ENCODE assay signal across 20 cellular contexts in the genomic region with DNA sequence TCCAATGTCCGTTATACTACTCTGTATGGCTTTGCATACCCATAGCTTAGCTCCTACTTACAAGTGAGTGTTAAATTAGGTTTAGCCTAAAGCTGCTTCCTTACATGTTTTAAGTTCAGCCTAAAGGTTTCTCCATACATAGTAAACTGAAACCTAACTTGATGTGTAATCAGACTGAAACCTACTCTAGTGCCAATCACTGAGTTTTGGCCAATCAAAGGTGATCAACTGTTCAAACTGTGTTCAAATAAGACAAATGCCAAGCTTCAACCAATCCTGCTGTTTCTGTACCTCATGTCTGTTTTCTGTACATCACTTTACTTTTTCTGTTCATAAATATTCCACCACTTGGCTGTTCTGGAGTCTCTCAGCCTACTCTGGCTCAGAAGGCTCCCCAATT. TPM values are rescaled to one million over a fixed set of nuclear protein-coding genes. Genes with fewer than 3 reads are reported as not detected.
DNase-seq lines count a peak whose midpoint lies in the region; ATAC-seq, FAIRE-seq and TF ChIP-seq lines count a peak whose summit lies in the region.
"Had no signal": no experiment of that assay in that cellular context is flagged by ENCODE, and none has a peak within 500 bp of the region (broad histone marks: within the 10 kb centered on the region; RNA-seq: fewer than 3 reads in every experiment).

No MANE protein-coding gene starts in this region.

- no peak overlapping the region for H3K27ac ChIP-seq in HEK293 (ENCODE audit: extremely low read depth, low read depth, low read length)
- H3K27ac ChIP-seq: BLaER1 treated with 17β-estradiol and CSF1 and Interleukin-3, amounts not matched to agents 10 nM and 100 nM; HL-60; RWPE1; SJCRH30 had no signal

- POLR2A ChIA-PET in activated CD8-positive, alpha-beta T cell treated with anti-CD3 and anti-CD28 coated beads for 36 hours (lab: Charles Lee): interaction anchor here (0.6 to 25.7 kb wide), 3 partner anchors 11 to 84 kb away, joined by 3 to 852 read pairs (median 15); partner anchors contain the start of genes BRD2 and HLA-DMA
- POLR2A ChIA-PET in activated CD8-positive, alpha-beta T cell treated with anti-CD3 and anti-CD28 coated beads, Interleukin-2, amount 10 ng/mL, durations not matched to agents 7 days and 5 days (lab: Charles Lee): interaction anchor here (0.6 to 14.3 kb wide), 2 partner anchors 18 to 1015 kb away, joined by 3 to 263 read pairs; partner anchors contain the start of gene BRD2
- POLR2A ChIA-PET in HEK293 (lab: Yijun Ruan, JAX): interaction anchor here (1.7 to 3.4 kb wide), 2 partner anchors 18 to 56 kb away, joined by 4 to 22 read pairs; no protein-coding TSS in a partner anchor

- H3K4me3 Mint-ChIP-seq in activated CD8-positive, alpha-beta T cell treated with anti-CD3 and anti-CD28 coated beads for 36 hours: no peak overlapping the region
- H3K4me3 Mint-ChIP-seq in activated CD8-positive, alpha-beta T cell treated with anti-CD3 and anti-CD28 coated beads, Interleukin-2, amount 10 ng/mL, durations not matched to agents 7 days and 5 days: no peak overlapping the region
- H3K4me3 Mint-ChIP-seq: H9 had no signal

- DNase-seq in activated CD8-positive, alpha-beta T cell treated with anti-CD3 and anti-CD28 coated beads for 36 hours: no peak
- no peak for DNase-seq in activated CD8-positive, alpha-beta T cell treated with anti-CD3 and anti-CD28 coated beads, Interleukin-2, amount 10 ng/mL, durations not matched to agents 7 days and 5 days
- DNase-seq in bronchial epithelial cell (ENCODE audit: low read depth) (peak; percentile 39), globus pallidus (ENCODE audit: low spot score) (no peak), cerebellar nuclear complex (lab: John Stamatoyannopoulos, UW) (no peak)
- DNase-seq: DND-41, GDM1, H9, KBM-7, NCI-H1436, NCI-H2029, NCI-H2171, NCI-H446 treated with DMSO at 0.1 percent for 48 hours, SJCRH30 had no signal

- peaks cover 11% of the 10 kb centered on the region for H3K4me1 Mint-ChIP-seq in activated CD8-positive, alpha-beta T cell treated with anti-CD3 and anti-CD28 coated beads for 36 hours (ENCODE audit: low read depth)
- H3K4me1 Mint-ChIP-seq in activated CD8-positive, alpha-beta T cell treated with anti-CD3 and anti-CD28 coated beads, Interleukin-2, amount 10 ng/mL, durations not matched to agents 7 days and 5 days (ENCODE audit: low read depth): peaks cover 6% of the 10 kb centered on the region

- H3K9me3 ChIP-seq in HEK293 (ENCODE audit: control insufficient read depth, insufficient read depth, low read depth, low read length): no peaks in the 10 kb centered on the region
- H3K9me3 ChIP-seq: BLaER1 treated with 17β-estradiol and CSF1 and Interleukin-3, amounts not matched to agents 10 nM and 100 nM; SJCRH30 had no signal

- CTCF ChIA-PET in activated CD8-positive, alpha-beta T cell treated with anti-CD3 and anti-CD28 coated beads for 36 hours (lab: Charles Lee): interaction anchor here (0.8 to 14.8 kb wide), 7 partner anchors 21 to 151 kb away, joined by 3 to 364 read pairs (median 4); partner anchors contain the start of genes BRD2, HLA-DMB and TAP2
- CTCF ChIA-PET in activated CD8-positive, alpha-beta T cell treated with anti-CD3 and anti-CD28 coated beads, Interleukin-2, amount 10 ng/mL, durations not matched to agents 7 days and 5 days (lab: Charles Lee): interaction anchor here (0.8 to 13.4 kb wide), 13 partner anchors 11 to 430 kb away, joined by 3 to 240 read pairs (median 4); partner anchors contain the start of gene HLA-DMA
- CTCF ChIA-PET in HEK293 (lab: Yijun Ruan, JAX): interaction anchor here (0.6 to 11.4 kb wide), 12 partner anchors 9 to 159 kb away, joined by 3 to 250 read pairs (median 5); partner anchors contain the start of genes BRD2 and HLA-DMA

- H3K4me3 ChIP-seq in HEK293 (ENCODE audit: low read depth, low read length) (no peak overlapping the region), bronchial epithelial cell (ENCODE audit: low read depth, low read length) (no peak overlapping the region)
- H3K4me3 ChIP-seq: BLaER1 treated with 17β-estradiol and CSF1 and Interleukin-3, amounts not matched to agents 10 nM and 100 nM; SJCRH30 had no signal

- no peaks in the 10 kb centered on the region for H3K4me1 ChIP-seq in HEK293 (ENCODE audit: control insufficient read depth, insufficient read depth, low read length)
- H3K4me1 ChIP-seq: SJCRH30 had no signal

- H3K36me3 ChIP-seq in HEK293 (ENCODE audit: control insufficient read depth in 2 of 2, insufficient read depth in 1 of 2, low read length in 2 of 2) (no peaks in the 10 kb centered on the region), bronchial epithelial cell (ENCODE audit: control insufficient read depth, insufficient read depth, low read length) (no peaks in the 10 kb centered on the region)
- H3K36me3 ChIP-seq: BLaER1 treated with 17β-estradiol and CSF1 and Interleukin-3, amounts not matched to agents 10 nM and 100 nM; SJCRH30 had no signal

- H3K36me3 Mint-ChIP-seq in activated CD8-positive, alpha-beta T cell treated with anti-CD3 and anti-CD28 coated beads for 36 hours (ENCODE audit: low read depth): no peaks in the 10 kb centered on the region
- no peaks in the 10 kb centered on the region for H3K36me3 Mint-ChIP-seq in activated CD8-positive, alpha-beta T cell treated with anti-CD3 and anti-CD28 coated beads, Interleukin-2, amount 10 ng/mL, durations not matched to agents 7 days and 5 days (ENCODE audit: low read depth)

- H3K27me3 ChIP-seq in bronchial epithelial cell (ENCODE audit: control insufficient read depth, insufficient read depth, low read length): no peaks in the 10 kb centered on the region
- H3K27me3 ChIP-seq: BLaER1 treated with 17β-estradiol and CSF1 and Interleukin-3, amounts not matched to agents 10 nM and 100 nM had no signal

- H3K27me3 Mint-ChIP-seq in activated CD8-positive, alpha-beta T cell treated with anti-CD3 and anti-CD28 coated beads for 36 hours: no peaks in the 10 kb centered on the region
- peaks cover 21% of the 10 kb centered on the region for H3K27me3 Mint-ChIP-seq in activated CD8-positive, alpha-beta T cell treated with anti-CD3 and anti-CD28 coated beads, Interleukin-2, amount 10 ng/mL, durations not matched to agents 7 days and 5 days (ENCODE audit: low read depth)

- no peak overlapping the region for H3K27ac Mint-ChIP-seq in activated CD8-positive, alpha-beta T cell treated with anti-CD3 and anti-CD28 coated beads for 36 hours
- no peak overlapping the region for H3K27ac Mint-ChIP-seq in activated CD8-positive, alpha-beta T cell treated with anti-CD3 and anti-CD28 coated beads, Interleukin-2, amount 10 ng/mL, durations not matched to agents 7 days and 5 days
- H3K27ac Mint-ChIP-seq: H9 had no signal

- TF ChIP-seq CTCF in activated CD8-positive, alpha-beta T cell treated with anti-CD3 and anti-CD28 coated beads for 36 hours (IDR thresholded peaks at IDR 0.05): no peak
- no peak for TF ChIP-seq CTCF in HEK293 (tag by site-specific recombination; IDR thresholded peaks at IDR 0.05)
- TF ChIP-seq CTCF in bronchial epithelial cell (IDR thresholded peaks at IDR 0.05; ENCODE audit: insufficient read depth, low read length, severe bottlenecking): no peak

- H3K9me3 Mint-ChIP-seq in activated CD8-positive, alpha-beta T cell treated with anti-CD3 and anti-CD28 coated beads for 36 hours: no peaks in the 10 kb centered on the region
- no peaks in the 10 kb centered on the region for H3K9me3 Mint-ChIP-seq in activated CD8-positive, alpha-beta T cell treated with anti-CD3 and anti-CD28 coated beads, Interleukin-2, amount 10 ng/mL, durations not matched to agents 7 days and 5 days (ENCODE audit: insufficient read depth)
- H3K9me3 Mint-ChIP-seq: H9 had no signal

- no peak for FAIRE-seq in bronchial epithelial cell (lab: Jason Lieb, UNC)
- FAIRE-seq: A204.1, GM19239 had no signal

- intact Hi-C loops in activated CD8-positive, alpha-beta T cell treated with anti-CD3 and anti-CD28 coated beads for 36 hours (cut with micrococcal nuclease): no loop called here

- ATAC-seq in activated CD8-positive, alpha-beta T cell treated with anti-CD3 and anti-CD28 coated beads for 36 hours: peak; percentile 52
- no peak for ATAC-seq in activated CD8-positive, alpha-beta T cell treated with anti-CD3 and anti-CD28 coated beads, Interleukin-2, amount 10 ng/mL, durations not matched to agents 7 days and 5 days

TF ChIP-seq in HEK293, 187 proteins besides CTCF, POLR2A, EP300 and RAD21:
- TF ChIP-seq BCL6B (tag by site-specific recombination; IDR thresholded peaks at IDR 0.05) (no peak), ZNF621 (tag by site-specific recombination; IDR thresholded peaks at IDR 0.05) (no peak), SP2 (tag by site-specific recombination; IDR thresholded peaks at IDR 0.05) (0 out of 2 replicates have a peak, but pooled peaks have one; percentile 19)

RNA-seq across cellular contexts. Expression of gene HLA-DOA, which starts 20.0 kb away (rescaled TPM):
- 1 to 10 TPM; 6.4 to 8.1 TPM for total RNA-seq in activated CD8-positive, alpha-beta T cell treated with anti-CD3 and anti-CD28 coated beads for 36 hours
- total RNA-seq in activated CD8-positive, alpha-beta T cell treated with anti-CD3 and anti-CD28 coated beads, Interleukin-2, amount 10 ng/mL, durations not matched to agents 7 days and 5 days: 1 to 10 TPM; 3.3 to 4.2 TPM
- not detected in 2 replicates for total RNA-seq in bronchial epithelial cell

RNA-seq across cellular contexts. Expression of gene BRD2, which starts 21.0 kb away (rescaled TPM):
- 100 to 1,000 TPM; 219 to 235 TPM for total RNA-seq in activated CD8-positive, alpha-beta T cell treated with anti-CD3 and anti-CD28 coated beads for 36 hours
- 100 to 1,000 TPM; 299 to 313 TPM for total RNA-seq in activated CD8-positive, alpha-beta T cell treated with anti-CD3 and anti-CD28 coated beads, Interleukin-2, amount 10 ng/mL, durations not matched to agents 7 days and 5 days
- total RNA-seq in bronchial epithelial cell: 57.1 and 71.7 TPM in 2 replicates

RNA-seq across cellular contexts. Expression of gene HLA-DMA, which starts 36.5 kb away (rescaled TPM):
- total RNA-seq in activated CD8-positive, alpha-beta T cell treated with anti-CD3 and anti-CD28 coated beads for 36 hours: 10 to 100 TPM; 16.2 TPM
- 10 to 100 TPM; 28.6 to 30.5 TPM for total RNA-seq in activated CD8-positive, alpha-beta T cell treated with anti-CD3 and anti-CD28 coated beads, Interleukin-2, amount 10 ng/mL, durations not matched to agents 7 days and 5 days
- 0.26 and 2.8 TPM in 2 replicates for total RNA-seq in bronchial epithelial cell

RNA-seq across cellular contexts. Expression of gene HLA-DMB, which starts 48.5 kb away (rescaled TPM):
- 1 to 10 TPM; 3.5 to 3.6 TPM for total RNA-seq in activated CD8-positive, alpha-beta T cell treated with anti-CD3 and anti-CD28 coated beads for 36 hours
- total RNA-seq in activated CD8-positive, alpha-beta T cell treated with anti-CD3 and anti-CD28 coated beads, Interleukin-2, amount 10 ng/mL, durations not matched to agents 7 days and 5 days: 10 to 100 TPM; 14.4 to 14.7 TPM
- 0.26 and 0.38 TPM in 2 replicates for total RNA-seq in bronchial epithelial cell
- total RNA-seq: SJCRH30 had no signal
